1 cellular context compared by ENCODE assay signal in genomic region chr5:154857091-154857533, GRCh38.
TF ChIP-seq lines count a peak whose summit lies in the region.

No MANE protein-coding gene starts in this region.

TF ChIP-seq in HepG2, 621 proteins besides CTCF, POLR2A, EP300 and RAD21 (continued from another document and continues in another):
- TF ChIP-seq ZNF350 (CRISPR knock-in tag; IDR thresholded peaks at IDR 0.05; ENCODE audit: borderline replicate concordance, low read depth) (peak; percentile 30; the same call in 1 of the 2 replicates), ZNF670 (CRISPR knock-in tag; IDR thresholded peaks at IDR 0.05; ENCODE audit: borderline replicate concordance) (peak; percentile 74; the same call in 1 of the 2 replicates), MIXL1 (CRISPR knock-in tag; IDR thresholded peaks at IDR 0.05) (no peak), MAFK (conservative IDR thresholded peaks at IDR 0.05 in 1 of 2, IDR thresholded peaks at IDR 0.05 in 1 of 2; ENCODE audit: low read length in 2 of 2) (no peak), MNT (IDR thresholded peaks at IDR 0.05) (no peak), HDAC2 (CRISPR knock-in tag; IDR thresholded peaks at IDR 0.05) (no peak), KLF15 (CRISPR knock-in tag; IDR thresholded peaks at IDR 0.05; ENCODE audit: borderline replicate concordance) (no peak), ZSCAN21 (CRISPR knock-in tag; IDR thresholded peaks at IDR 0.05; ENCODE audit: borderline replicate concordance) (no peak), SP4 (CRISPR knock-in tag; IDR thresholded peaks at IDR 0.05) (no peak), FOXA3 (CRISPR knock-in tag; IDR thresholded peaks at IDR 0.05) (no peak), ZNF720 (CRISPR knock-in tag; IDR thresholded peaks at IDR 0.05) (no peak), ZNF772 (CRISPR knock-in tag; IDR thresholded peaks at IDR 0.05) (no peak), SIN3B (IDR thresholded peaks at IDR 0.05; ENCODE audit: low read length) (peak; percentile 62; the same call in 1 of the 2 replicates), ZNF589 (CRISPR knock-in tag; conservative IDR thresholded peaks at IDR 0.05) (0 out of 2 replicates have a peak, but pooled peaks have one; percentile 49), NFIC (IDR thresholded peaks at IDR 0.05; ENCODE audit: low read length) (no peak), THAP8 (CRISPR knock-in tag; IDR thresholded peaks at IDR 0.05; ENCODE audit: borderline replicate concordance) (no peak), FOXO4 (CRISPR knock-in tag; conservative IDR thresholded peaks at IDR 0.05) (no peak), ZBTB20 (CRISPR knock-in tag; IDR thresholded peaks at IDR 0.05; ENCODE audit: borderline replicate concordance, low read depth) (no peak), ZNF709 (CRISPR knock-in tag; IDR thresholded peaks at IDR 0.05) (no peak; the same call in 1 of the 2 replicates), MXD3 (CRISPR knock-in tag; IDR thresholded peaks at IDR 0.05) (no peak), RBM39 (IDR thresholded peaks at IDR 0.05; ENCODE audit: low read depth, low read length, poor library complexity, severe bottlenecking) (peak; percentile 36), ZFAT (CRISPR knock-in tag; conservative IDR thresholded peaks at IDR 0.05) (no peak), KDM5A (IDR thresholded peaks at IDR 0.05; ENCODE audit: borderline replicate concordance, low read length) (no peak), PPARG (CRISPR knock-in tag; conservative IDR thresholded peaks at IDR 0.05) (no peak), ZNF230 (CRISPR knock-in tag; IDR thresholded peaks at IDR 0.05) (no peak; the same call in 1 of the 2 replicates), ZNF143 (CRISPR knock-in tag; IDR thresholded peaks at IDR 0.05) (0 out of 2 replicates have a peak, but pooled peaks have one; percentile 48), ZBTB21 (CRISPR knock-in tag; IDR thresholded peaks at IDR 0.05) (no peak), FOXO1 (CRISPR knock-in tag; IDR thresholded peaks at IDR 0.05) (no peak), ZNF501 (CRISPR knock-in tag; IDR thresholded peaks at IDR 0.05) (no peak), TBP (CRISPR knock-in tag; IDR thresholded peaks at IDR 0.05) (no peak), RBAK (CRISPR knock-in tag; IDR thresholded peaks at IDR 0.05) (no peak), ZNF292 (CRISPR knock-in tag; IDR thresholded peaks at IDR 0.05; ENCODE audit: borderline replicate concordance, low read depth) (no peak), ZUFSP (CRISPR knock-in tag; IDR thresholded peaks at IDR 0.05; ENCODE audit: borderline replicate concordance) (no peak), ONECUT2 (CRISPR knock-in tag; IDR thresholded peaks at IDR 0.05) (no peak), ISX (CRISPR knock-in tag; conservative IDR thresholded peaks at IDR 0.05) (no peak), PBX3 (CRISPR knock-in tag; IDR thresholded peaks at IDR 0.05; ENCODE audit: borderline replicate concordance) (no peak), EEA1 (CRISPR knock-in tag; IDR thresholded peaks at IDR 0.05; ENCODE audit: borderline replicate concordance) (no peak), ZNF704 (CRISPR knock-in tag; IDR thresholded peaks at IDR 0.05; ENCODE audit: borderline replicate concordance) (no peak), TBX3 (IDR thresholded peaks at IDR 0.05; ENCODE audit: borderline replicate concordance) (no peak), NPAS2 (CRISPR knock-in tag; IDR thresholded peaks at IDR 0.05; ENCODE audit: borderline replicate concordance) (no peak), ZZZ3 (CRISPR knock-in tag; IDR thresholded peaks at IDR 0.05; ENCODE audit: borderline replicate concordance) (no peak), ISL2 (CRISPR knock-in tag; IDR thresholded peaks at IDR 0.05) (no peak), HOXD1 (CRISPR knock-in tag; IDR thresholded peaks at IDR 0.05) (no peak), ZBTB14 (CRISPR knock-in tag; IDR thresholded peaks at IDR 0.05) (no peak), TFDP2 (CRISPR knock-in tag; IDR thresholded peaks at IDR 0.05) (no peak), NFE2 (CRISPR knock-in tag; IDR thresholded peaks at IDR 0.05) (no peak), ZBTB39 (CRISPR knock-in tag; IDR thresholded peaks at IDR 0.05) (no peak), NCOA1 (CRISPR knock-in tag; IDR thresholded peaks at IDR 0.05) (no peak), CREM (IDR thresholded peaks at IDR 0.05) (no peak), CREM (CRISPR knock-in tag; IDR thresholded peaks at IDR 0.05) (no peak), ZNF557 (CRISPR knock-in tag; IDR thresholded peaks at IDR 0.05) (no peak), E2F2 (CRISPR knock-in tag; IDR thresholded peaks at IDR 0.05; ENCODE audit: borderline replicate concordance) (no peak), ZNF431 (CRISPR knock-in tag; IDR thresholded peaks at IDR 0.05; ENCODE audit: borderline replicate concordance, low read depth) (no peak), ZFP36L1 (CRISPR knock-in tag; IDR thresholded peaks at IDR 0.05) (no peak), TRIM22 (IDR thresholded peaks at IDR 0.05) (no peak), BATF2 (CRISPR knock-in tag; IDR thresholded peaks at IDR 0.05) (0 out of 2 replicates have a peak, but pooled peaks have one; percentile 40), ZNF138 (CRISPR knock-in tag; IDR thresholded peaks at IDR 0.05; ENCODE audit: low read depth) (no peak)
